10 cellular contexts compared by ENCODE assay signal in genomic region chr1:42946120-42947009, GRCh38. TPM values are rescaled to one million over a fixed set of nuclear protein-coding genes. Genes with fewer than 3 reads are reported as not detected.
DNase-seq lines count a peak whose midpoint lies in the region; ATAC-seq and TF ChIP-seq lines count a peak whose summit lies in the region.
"Had no signal": no experiment of that assay in that cellular context is flagged by ENCODE, and none has a peak within 500 bp of the region (broad histone marks: within the 10 kb centered on the region; RNA-seq: fewer than 3 reads in every experiment).

No MANE protein-coding gene starts in this region.

- H2AFZ ChIP-seq in smooth muscle cell (ENCODE audit: low read depth), result no peak overlapping the region

- intact Hi-C loops in left ventricle myocardium inferior (cut with micrococcal nuclease), result no loop called here

- H3K9me3 ChIP-seq in left ventricle myocardium inferior (replicated peaks), result no peaks in the 10 kb centered on the region
- no peaks in the 10 kb centered on the region for H3K9me3 ChIP-seq in smooth muscle cell (replicated peaks; ENCODE audit: low read depth)

- H3K4me1 Mint-ChIP-seq in activated CD8-positive, alpha-beta T cell treated with anti-CD3 and anti-CD28 coated beads, Interleukin-2, amount 10 ng/mL, durations not matched to agents 7 days and 5 days (ENCODE audit: low read depth), result peaks cover 97% of the 10 kb centered on the region

- H4K20me1 ChIP-seq in smooth muscle cell (ENCODE audit: low read depth), result peaks cover 99% of the 10 kb centered on the region

- H3K9me3 Mint-ChIP-seq in activated CD8-positive, alpha-beta T cell treated with anti-CD3 and anti-CD28 coated beads, Interleukin-2, amount 10 ng/mL, durations not matched to agents 7 days and 5 days (ENCODE audit: insufficient read depth), result no peaks in the 10 kb centered on the region
- H3K9me3 Mint-ChIP-seq: dendritic cell treated with granulocyte-macrophage colony-stimulating factor and Interleukin-4, amounts not matched to agents 40 ng/mL and 50 ng/mL, for 4 days had no signal

- TF ChIP-seq CTCF in left ventricle myocardium inferior (IDR thresholded peaks at IDR 0.05; ENCODE audit: borderline replicate concordance) (no peak), smooth muscle cell (IDR thresholded peaks at IDR 0.05; ENCODE audit: borderline replicate concordance, insufficient read depth, poor library complexity, severe bottlenecking) (no peak)

- peaks cover 77% of the 10 kb centered on the region for H3K36me3 Mint-ChIP-seq in activated CD8-positive, alpha-beta T cell treated with anti-CD3 and anti-CD28 coated beads, Interleukin-2, amount 10 ng/mL, durations not matched to agents 7 days and 5 days (ENCODE audit: low read depth)

- H3K79me2 ChIP-seq in smooth muscle cell (ENCODE audit: low read depth), result peaks cover 86% of the 10 kb centered on the region

- no peaks in the 10 kb centered on the region for H3K27me3 Mint-ChIP-seq in activated CD8-positive, alpha-beta T cell treated with anti-CD3 and anti-CD28 coated beads, Interleukin-2, amount 10 ng/mL, durations not matched to agents 7 days and 5 days (ENCODE audit: low read depth)
- H3K27me3 Mint-ChIP-seq: dendritic cell treated with granulocyte-macrophage colony-stimulating factor and Interleukin-4, amounts not matched to agents 40 ng/mL and 50 ng/mL, for 4 days had no signal

- H3K4me3 Mint-ChIP-seq in activated CD8-positive, alpha-beta T cell treated with anti-CD3 and anti-CD28 coated beads, Interleukin-2, amount 10 ng/mL, durations not matched to agents 7 days and 5 days, result peak overlapping the region; percentile 51
- H3K4me3 Mint-ChIP-seq: dendritic cell treated with granulocyte-macrophage colony-stimulating factor and Interleukin-4, amounts not matched to agents 40 ng/mL and 50 ng/mL, for 4 days had no signal

- H3F3A ChIP-seq in smooth muscle cell (ENCODE audit: low read depth), result peaks cover 10% of the 10 kb centered on the region

- H3K4me3 ChIP-seq in left ventricle myocardium inferior, result no peak overlapping the region
- H3K4me3 ChIP-seq in smooth muscle cell, result no peak overlapping the region

- H3K27ac Mint-ChIP-seq in activated CD8-positive, alpha-beta T cell treated with anti-CD3 and anti-CD28 coated beads, Interleukin-2, amount 10 ng/mL, durations not matched to agents 7 days and 5 days, result peak overlapping the region; percentile 80

- peaks cover 96% of the 10 kb centered on the region for H3K4me1 ChIP-seq in left ventricle myocardium inferior
- H3K4me1 ChIP-seq in smooth muscle cell (ENCODE audit: low read depth), result peaks cover 61% of the 10 kb centered on the region

- CTCF ChIA-PET in activated CD8-positive, alpha-beta T cell treated with anti-CD3 and anti-CD28 coated beads, Interleukin-2, amount 10 ng/mL, durations not matched to agents 7 days and 5 days (lab: Charles Lee), result interaction anchor here (0.9 to 1.3 kb wide), 3 partner anchors 11 to 127 kb away, joined by 3 to 6 read pairs (median 4); no protein-coding TSS in a partner anchor

- DNase-seq in HT-29 (ENCODE audit: low spot score) (peak; percentile 36), left ventricle myocardium inferior (no peak), smooth muscle cell (lab: John Stamatoyannopoulos, UW; ENCODE audit: unreplicated experiment) (no peak), GM03348 (ENCODE audit: low spot score) (no peak), medulla oblongata (ENCODE audit: extremely low spot score) (no peak), AG08396 (ENCODE audit: low spot score) (no peak)
- no peak for DNase-seq in activated CD8-positive, alpha-beta T cell treated with anti-CD3 and anti-CD28 coated beads, Interleukin-2, amount 10 ng/mL, durations not matched to agents 7 days and 5 days
- DNase-seq: activated CD4-positive, alpha-beta T cell treated with anti-CD3 and anti-CD28 coated beads, Interleukin-2, amount 50 U/mL, for 48 hours; retina had no signal

- H3K27ac ChIP-seq in left ventricle myocardium inferior (replicated peaks), result peak overlapping the region; percentile 86
- H3K27ac ChIP-seq in smooth muscle cell (ENCODE audit: low read depth), result peak overlapping the region; percentile 99

- POLR2A ChIA-PET in activated CD8-positive, alpha-beta T cell treated with anti-CD3 and anti-CD28 coated beads, Interleukin-2, amount 10 ng/mL, durations not matched to agents 7 days and 5 days (lab: Charles Lee), result interaction anchor here (2.2 kb wide), 1 partner anchor 10 kb away, joined by 5 read pairs; no protein-coding TSS in a partner anchor

- peaks cover 6% of the 10 kb centered on the region for H3K36me3 ChIP-seq in left ventricle myocardium inferior
- H3K36me3 ChIP-seq in smooth muscle cell (ENCODE audit: low read depth), result no peaks in the 10 kb centered on the region

- H3K4me2 ChIP-seq in smooth muscle cell, result peak overlapping the region; percentile 50

- 67% methylated on average over 12 of the region's 12 CpGs for WGBS in smooth muscle cell (ENCODE audit: low lambda C conversion rate)

- ATAC-seq in activated CD8-positive, alpha-beta T cell treated with anti-CD3 and anti-CD28 coated beads, Interleukin-2, amount 10 ng/mL, durations not matched to agents 7 days and 5 days, result no peak

- no peak overlapping the region for H3K9ac ChIP-seq in smooth muscle cell (ENCODE audit: low read depth)

- H3K27me3 ChIP-seq in left ventricle myocardium inferior (ENCODE audit: low read depth), result no peaks in the 10 kb centered on the region
- no peaks in the 10 kb centered on the region for H3K27me3 ChIP-seq in smooth muscle cell (ENCODE audit: low read depth)

RNA-seq across cellular contexts. Expression of gene SLC2A1, which starts 12.3 kb away (rescaled TPM):
- 916 and 965 TPM in 2 replicates for total RNA-seq in HT-29 (2014; rRNA removed; shearing (Covaris generic))
- 100 to 1,000 TPM; 113 to 123 TPM for total RNA-seq in activated CD8-positive, alpha-beta T cell treated with anti-CD3 and anti-CD28 coated beads, Interleukin-2, amount 10 ng/mL, durations not matched to agents 7 days and 5 days
- total RNA-seq in left ventricle myocardium inferior (54.9 TPM), smooth muscle cell (749 and 1,091 TPM in 2 replicates)
- 275 and 842 TPM in 2 replicates for polyA plus RNA-seq in smooth muscle cell
